Comparison of ENCODE assay signal across 1 cellular context in genomic region chr22:20916916-20917810, GRCh38.
TF ChIP-seq lines count a peak whose summit lies in the region.

Gene CRKL, plus strand, starts transcription at chr22:20917407. Its CDS starts 528 bp downstream, at chr22:20917935.

TF ChIP-seq in HepG2, 621 proteins besides CTCF, POLR2A, EP300 and RAD21 (continued from another document and continues in another):
- TF ChIP-seq ZBTB14 (CRISPR knock-in tag; IDR thresholded peaks at IDR 0.05) (no peak; the same call in 1 of the 2 replicates), MED8 (CRISPR knock-in tag; IDR thresholded peaks at IDR 0.05; ENCODE audit: insufficient replicate concordance) (peak; percentile 94), TRIM22 (IDR thresholded peaks at IDR 0.05) (no peak), ZNF24 (IDR thresholded peaks at IDR 0.05) (no peak), ZIK1 (CRISPR knock-in tag; IDR thresholded peaks at IDR 0.05; ENCODE audit: borderline replicate concordance, low read depth) (no peak), HMGA1 (CRISPR knock-in tag; conservative IDR thresholded peaks at IDR 0.05) (no peak), ZNF687 (CRISPR knock-in tag; IDR thresholded peaks at IDR 0.05) (peak; percentile 95), GPN1 (CRISPR knock-in tag; IDR thresholded peaks at IDR 0.05; ENCODE audit: borderline replicate concordance) (no peak), ZNF460 (CRISPR knock-in tag; IDR thresholded peaks at IDR 0.05; ENCODE audit: borderline replicate concordance) (peak; percentile 57; the same call in 1 of the 2 replicates), HNRNPLL (IDR thresholded peaks at IDR 0.05; ENCODE audit: low read depth, low read length, poor library complexity, severe bottlenecking) (peak; percentile 95), PCBP2 (optimal IDR thresholded peaks at IDR 0.05; ENCODE audit: low read depth, low read length, poor library complexity, severe bottlenecking) (no peak), ZNF101 (CRISPR knock-in tag; IDR thresholded peaks at IDR 0.05; ENCODE audit: borderline replicate concordance, low read depth) (no peak; the same call in 1 of the 2 replicates), ZNF280B (CRISPR knock-in tag; IDR thresholded peaks at IDR 0.05; ENCODE audit: borderline replicate concordance) (peak; percentile 59; the same call in 1 of the 2 replicates), HNF1A (IDR thresholded peaks at IDR 0.05; ENCODE audit: low read depth) (no peak), HNF1A (CRISPR knock-in tag; IDR thresholded peaks at IDR 0.05; ENCODE audit: borderline replicate concordance) (peak; percentile 81), NR2F2 (IDR thresholded peaks at IDR 0.05; ENCODE audit: borderline replicate concordance, low read depth) (peak; percentile 84), GMEB1 (CRISPR knock-in tag; IDR thresholded peaks at IDR 0.05; ENCODE audit: borderline replicate concordance) (peak; percentile 89), E2F1 (CRISPR knock-in tag; IDR thresholded peaks at IDR 0.05) (peak; percentile 84), HOXA9 (CRISPR knock-in tag; IDR thresholded peaks at IDR 0.05; ENCODE audit: borderline replicate concordance) (0 out of 2 replicates have a peak, but pooled peaks have one; percentile 81), YEATS4 (CRISPR knock-in tag; IDR thresholded peaks at IDR 0.05; ENCODE audit: borderline replicate concordance) (peak; percentile 82; the same call in 1 of the 2 replicates), ZNF788 (CRISPR knock-in tag; IDR thresholded peaks at IDR 0.05; ENCODE audit: borderline replicate concordance) (peak; percentile 78; the same call in 1 of the 2 replicates), PAXIP1 (CRISPR knock-in tag; conservative IDR thresholded peaks at IDR 0.05) (peak; percentile 87), ZNF362 (CRISPR knock-in tag; IDR thresholded peaks at IDR 0.05; ENCODE audit: borderline replicate concordance) (peak; percentile 64), ZNF33B (CRISPR knock-in tag; IDR thresholded peaks at IDR 0.05) (no peak), ZNF878 (CRISPR knock-in tag; IDR thresholded peaks at IDR 0.05) (no peak; the same call in 1 of the 2 replicates), AGO2 (optimal IDR thresholded peaks at IDR 0.05; ENCODE audit: low read depth, low read length) (peak; percentile 67), ZNF883 (CRISPR knock-in tag; IDR thresholded peaks at IDR 0.05; ENCODE audit: not compliant biosample characterization) (peak; percentile 69), ZBTB7A (CRISPR knock-in tag; IDR thresholded peaks at IDR 0.05) (no peak)
